20 cellular contexts compared by ENCODE assay signal in genomic region chr10:56895306-56895705, GRCh38.
DNase-seq lines count a peak whose midpoint lies in the region; ATAC-seq and TF ChIP-seq lines count a peak whose summit lies in the region.
"Had no signal": no experiment of that assay in that cellular context is flagged by ENCODE, and none has a peak within 500 bp of the region (broad histone marks: within the 10 kb centered on the region; RNA-seq: fewer than 3 reads in every experiment).

No MANE protein-coding gene starts in this region.

- no peaks in the 10 kb centered on the region for H3K79me2 ChIP-seq in PC-3 (ENCODE audit: low read length)

- no peak overlapping the region for H3K27ac Mint-ChIP-seq in natural killer cell treated with Interleukin-12 subunit alpha and Interleukin-12 subunit beta and Interleukin-15 and Interleukin-18, amount 100 ng/mL, for 72 hours
- H3K27ac Mint-ChIP-seq: CD4-positive, alpha-beta T cell; HFFc6 had no signal

- peak overlapping the region; percentile 17; the same call in 1 of the 2 replicates for H2AFZ ChIP-seq in PC-3 (ENCODE audit: low read length)

- H3K4me3 ChIP-seq in PC-3 (ENCODE audit: low read length) = no peak overlapping the region
- H3K4me3 ChIP-seq in body of pancreas = no peak overlapping the region
- H3K4me3 ChIP-seq: A549 had no signal

- H3K4me1 ChIP-seq in PC-3 (ENCODE audit: insufficient read depth, low read length) (no peaks in the 10 kb centered on the region), body of pancreas (no peaks in the 10 kb centered on the region)
- H3K4me1 ChIP-seq: A549, Caco-2 had no signal

- no peak overlapping the region for H3K4me3 Mint-ChIP-seq in natural killer cell treated with Interleukin-12 subunit alpha and Interleukin-12 subunit beta and Interleukin-15 and Interleukin-18, amount 100 ng/mL, for 72 hours
- H3K4me3 Mint-ChIP-seq: CD4-positive, alpha-beta T cell; HFFc6 had no signal

- TF ChIP-seq POLR2A in body of pancreas (IDR thresholded peaks at IDR 0.05) = no peak

- no peaks in the 10 kb centered on the region for H3K9me2 ChIP-seq in PC-3 (replicated peaks; ENCODE audit: low read length)

- POLR2A ChIA-PET in PC-3 (lab: Charles Lee; ENCODE audit: unreplicated experiment) = no interaction called here

- intact Hi-C loops in PC-3 (cut with micrococcal nuclease) (no loop called here), body of pancreas (cut with DNase I) (no loop called here)

- H3K4me1 Mint-ChIP-seq in natural killer cell treated with Interleukin-12 subunit alpha and Interleukin-12 subunit beta and Interleukin-15 and Interleukin-18, amount 100 ng/mL, for 72 hours (ENCODE audit: low read depth in 2 of 2) = no peaks in the 10 kb centered on the region

- BruUV-seq in PC-3 (replicated peaks; lab: Mats Ljungman, UMichigan) = no TSS peak

- H3K36me3 Mint-ChIP-seq in natural killer cell treated with Interleukin-12 subunit alpha and Interleukin-12 subunit beta and Interleukin-15 and Interleukin-18, amount 100 ng/mL, for 72 hours = peaks cover 9% of the 10 kb centered on the region

- H3K27me3 Mint-ChIP-seq in natural killer cell treated with Interleukin-12 subunit alpha and Interleukin-12 subunit beta and Interleukin-15 and Interleukin-18, amount 100 ng/mL, for 72 hours = no peaks in the 10 kb centered on the region
- H3K27me3 Mint-ChIP-seq: CD4-positive, alpha-beta T cell had no signal

- H3K27ac ChIP-seq in PC-3 (ENCODE audit: low read length) (no peak overlapping the region), body of pancreas (no peak overlapping the region)
- H3K27ac ChIP-seq: 22Rv1, A549, C4-2B had no signal

- ATAC-seq in PC-3 (no peak), GM18861 (IDR thresholded peaks at IDR 0.05; ENCODE audit: unreplicated experiment) (no peak), body of pancreas (no peak)
- ATAC-seq in natural killer cell treated with Interleukin-12 subunit alpha and Interleukin-12 subunit beta and Interleukin-15 and Interleukin-18, amount 100 ng/mL, for 72 hours = no peak
- ATAC-seq: A549, HCT116 had no signal

- H3K36me3 ChIP-seq in PC-3 (ENCODE audit: low read depth, low read length) = no peaks in the 10 kb centered on the region
- H3K36me3 ChIP-seq in body of pancreas (replicated peaks in 1 of 2; ENCODE audit: insufficient read depth in 1 of 2, low read depth in 2 of 2) = no peaks in the 10 kb centered on the region

- no peak overlapping the region for H3K4me2 ChIP-seq in PC-3 (ENCODE audit: low read length)
- H3K4me2 ChIP-seq: A549 had no signal

- CTCF ChIA-PET in PC-3 (lab: Charles Lee) = no interaction called here

- H3K9me3 Mint-ChIP-seq in natural killer cell treated with Interleukin-12 subunit alpha and Interleukin-12 subunit beta and Interleukin-15 and Interleukin-18, amount 100 ng/mL, for 72 hours = peaks cover 16% of the 10 kb centered on the region

- WGBS in body of pancreas, 2 donors = 45 to 47% methylated on average over 6 of the region's 6 CpGs

- H3K9me3 ChIP-seq in PC-3 (ENCODE audit: low read length) (no peaks in the 10 kb centered on the region; the same call in 1 of the 2 replicates), body of pancreas (no peaks in the 10 kb centered on the region)
- H3K9me3 ChIP-seq: A549, Caco-2 had no signal

- H3K27me3 ChIP-seq in PC-3 (ENCODE audit: low read length) = no peaks in the 10 kb centered on the region
- H3K27me3 ChIP-seq in body of pancreas = no peaks in the 10 kb centered on the region

- TF ChIP-seq CTCF in PC-3 (conservative IDR thresholded peaks at IDR 0.05; ENCODE audit: low read depth, low read length) = no peak
- no peak for TF ChIP-seq CTCF in body of pancreas (IDR thresholded peaks at IDR 0.05)

- peak; percentile 10 for DNase-seq in HK-2 (ENCODE audit: unreplicated experiment)
- no peak for DNase-seq in PC-3
- peak; percentile 0 for DNase-seq in astrocyte of the hippocampus (ENCODE audit: low read depth, low spot score)
- peak; percentile 6 for DNase-seq in renal cortical epithelial cell (ENCODE audit: low read depth)
- DNase-seq in body of pancreas = no peak
- DNase-seq in natural killer cell treated with Interleukin-12 subunit alpha and Interleukin-12 subunit beta and Interleukin-15 and Interleukin-18, amount 100 ng/mL, for 72 hours (ENCODE audit: low spot score) = no peak
- DNase-seq: AML-193; Caco-2; CD4-positive, alpha-beta T cell; DMS153; DMS79; GDM1; GOT3; H7; HFFc6 had no signal

- H3K9ac ChIP-seq in PC-3 (ENCODE audit: low read length) = no peak overlapping the region

- H3F3A ChIP-seq in PC-3 (ENCODE audit: low read length, unreplicated experiment) = no peaks in the 10 kb centered on the region

- no peaks in the 10 kb centered on the region for H4K20me1 ChIP-seq in PC-3 (ENCODE audit: low read length)

Comparison
In these comparisons a context has a peak if more than half of its experiments do, and no peak if none do; other contexts are left out.
1. DNase-seq: peak in HK-2 (single experiment), astrocyte of the hippocampus (single experiment) and renal cortical epithelial cell (single experiment); none in PC-3 (single experiment), body of pancreas (0 of 4) and natural killer cell treated with Interleukin-12 subunit alpha and Interleukin-12 subunit beta and Interleukin-15 and Interleukin-18, amount 100 ng/mL, for 72 hours (single experiment).